In the genomic region with DNA sequence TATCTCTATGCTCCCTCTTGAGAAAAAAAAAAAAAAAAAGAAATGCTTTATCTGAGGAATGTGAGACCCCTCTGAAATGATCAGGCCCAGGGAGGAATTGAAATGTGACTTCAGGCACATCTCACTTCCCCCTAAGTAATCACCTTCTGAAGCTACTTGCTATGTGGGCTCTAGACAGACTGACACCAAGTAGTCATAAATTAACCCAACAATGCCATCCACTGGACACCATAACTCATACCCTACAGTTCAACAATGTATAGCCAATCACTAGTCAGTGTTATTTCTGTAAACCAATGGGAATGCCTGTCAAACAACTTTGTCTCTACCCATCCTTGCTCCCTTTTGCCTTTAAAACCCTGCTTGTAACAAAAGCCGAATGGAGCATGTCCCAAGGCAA, we compare ENCODE assay signal across 12 cellular contexts.
A peak's percentile ranks its signal among the peaks of the same experiment; 100 is the strongest.
DNase-seq lines count a peak whose midpoint lies in the region; ATAC-seq, FAIRE-seq and TF ChIP-seq lines count a peak whose summit lies in the region.
"Had no signal": no experiment of that assay in that cellular context is flagged by ENCODE, and none has a peak within 500 bp of the region (broad histone marks: within the 10 kb centered on the region; RNA-seq: fewer than 3 reads in every experiment).

No MANE protein-coding gene starts in this region.

- POLR2A ChIA-PET in CD8-positive, alpha-beta T cell (lab: Charles Lee): no interaction called here

- no peaks in the 10 kb centered on the region for H3K4me1 ChIP-seq in CD8-positive, alpha-beta T cell (ENCODE audit: insufficient read depth, low read length)

- no peaks in the 10 kb centered on the region for H3K9me3 ChIP-seq in CD8-positive, alpha-beta T cell (ENCODE audit: low read length)

- no peak overlapping the region for H3K4me3 ChIP-seq in CD8-positive, alpha-beta T cell (ENCODE audit: low read depth, low read length)
- H3K4me3 ChIP-seq: lung had no signal

- no peak overlapping the region for H3K4me3 Mint-ChIP-seq in Calu3 (ENCODE audit: low read depth, unreplicated experiment)
- H3K4me3 Mint-ChIP-seq in CD8-positive, alpha-beta T cell: no peak overlapping the region

- BruUV-seq in Calu3 (replicated peaks; lab: Mats Ljungman, UMichigan): no TSS peak

- H3K4me1 Mint-ChIP-seq in Calu3 (ENCODE audit: low read depth, unreplicated experiment): no peaks in the 10 kb centered on the region
- no peaks in the 10 kb centered on the region for H3K4me1 Mint-ChIP-seq in CD8-positive, alpha-beta T cell (ENCODE audit: low read depth)

- H3K27me3 Mint-ChIP-seq in Calu3 (ENCODE audit: unreplicated experiment): peaks cover 45% of the 10 kb centered on the region
- peaks cover 17% of the 10 kb centered on the region for H3K27me3 Mint-ChIP-seq in CD8-positive, alpha-beta T cell (ENCODE audit: low read depth)

- no peaks in the 10 kb centered on the region for H3K27me3 ChIP-seq in CD8-positive, alpha-beta T cell (ENCODE audit: insufficient read depth, low read length)

- ATAC-seq in GM18861 (IDR thresholded peaks at IDR 0.05; ENCODE audit: unreplicated experiment) (peak; percentile 75), GM21528 (IDR thresholded peaks at IDR 0.05; ENCODE audit: low FRiP score, unreplicated experiment) (peak; percentile 88), HG03280 (IDR thresholded peaks at IDR 0.05; ENCODE audit: unreplicated experiment) (peak; percentile 48)
- no peak for ATAC-seq in CD8-positive, alpha-beta T cell

- CTCF ChIA-PET in Calu3 (lab: Charles Lee): no interaction called here
- CTCF ChIA-PET in CD8-positive, alpha-beta T cell (lab: Charles Lee): no interaction called here

- H3K36me3 Mint-ChIP-seq in Calu3 (ENCODE audit: insufficient read depth, unreplicated experiment): no peaks in the 10 kb centered on the region
- no peaks in the 10 kb centered on the region for H3K36me3 Mint-ChIP-seq in CD8-positive, alpha-beta T cell

- H3K9me3 Mint-ChIP-seq in Calu3 (ENCODE audit: low read depth, unreplicated experiment): no peaks in the 10 kb centered on the region
- H3K9me3 Mint-ChIP-seq in CD8-positive, alpha-beta T cell: no peaks in the 10 kb centered on the region

- no peak overlapping the region for H3K27ac ChIP-seq in CD8-positive, alpha-beta T cell (ENCODE audit: low read depth, low read length)

- no peak for TF ChIP-seq CTCF in Calu3 (IDR thresholded peaks at IDR 0.05; ENCODE audit: unreplicated experiment)
- no peak for TF ChIP-seq CTCF in CD8-positive, alpha-beta T cell (IDR thresholded peaks at IDR 0.05)

- peak; percentile 15 for DNase-seq in RCC 7860 (ENCODE audit: low spot score)
- DNase-seq in Calu3: no peak
- no peak for DNase-seq in AG08396 (ENCODE audit: low spot score)
- DNase-seq in CD8-positive, alpha-beta T cell: no peak
- DNase-seq: dermis blood vessel endothelial cell; DMS 273 treated with DMSO at 0.1 percent for 48 hours; NCI-H187; stimulated activated CD4-positive, alpha-beta T cell treated with anti-CD3 and anti-CD28 coated beads, Interleukin-4, amount 100 ng/mL, for 4 hours had no signal

- intact Hi-C loops in Calu3 (cut with micrococcal nuclease; ENCODE audit: unreplicated experiment): no loop called here
- intact Hi-C loops in CD8-positive, alpha-beta T cell (cut with DNase I, micrococcal nuclease): no loop called here

- no peak for FAIRE-seq in RCC 7860 (lab: Jason Lieb, UNC)

- H3K27ac Mint-ChIP-seq in Calu3 (ENCODE audit: unreplicated experiment): no peak overlapping the region
- no peak overlapping the region for H3K27ac Mint-ChIP-seq in CD8-positive, alpha-beta T cell

- H3K36me3 ChIP-seq in CD8-positive, alpha-beta T cell (ENCODE audit: insufficient read depth, low read length): no peaks in the 10 kb centered on the region
